14 cellular contexts compared by ENCODE assay signal in genomic region chr17:65000798-65001197, GRCh38. TPM values are rescaled to one million over a fixed set of nuclear protein-coding genes. Genes with fewer than 3 reads are reported as not detected.
DNase-seq lines count a peak whose midpoint lies in the region; ATAC-seq and TF ChIP-seq lines count a peak whose summit lies in the region.
"Had no signal": no experiment of that assay in that cellular context is flagged by ENCODE, and none has a peak within 500 bp of the region (broad histone marks: within the 10 kb centered on the region; RNA-seq: fewer than 3 reads in every experiment).

No MANE protein-coding gene starts in this region.

- no peaks in the 10 kb centered on the region for H4K20me1 ChIP-seq in OCI-LY7 (ENCODE audit: insufficient read depth, low read length)

- BruUV-seq in OCI-LY7 (replicated peaks; lab: Mats Ljungman, UMichigan), result no TSS peak

- H3K79me2 ChIP-seq in OCI-LY7 (ENCODE audit: insufficient read depth, low read depth, low read length), result no peaks in the 10 kb centered on the region

- intact Hi-C loops in CD4-positive, alpha-beta memory T cell (cut with micrococcal nuclease), result no loop called here
- intact Hi-C loops in OCI-LY7 (cut with micrococcal nuclease; ENCODE audit: unreplicated experiment), result no loop called here

- no peaks in the 10 kb centered on the region for H3K4me1 ChIP-seq in CD4-positive, alpha-beta memory T cell (ENCODE audit: insufficient read depth, low read length)
- peaks cover 78% of the 10 kb centered on the region for H3K4me1 ChIP-seq in OCI-LY7 (ENCODE audit: insufficient read depth, low read length, poor library complexity, severe bottlenecking)

- no peak overlapping the region for H3K4me3 ChIP-seq in CD4-positive, alpha-beta memory T cell (ENCODE audit: low read length in 2 of 2)
- no peak overlapping the region for H3K4me3 ChIP-seq in OCI-LY7 (ENCODE audit: low read depth, low read length, poor library complexity, severe bottlenecking)

- no peaks in the 10 kb centered on the region for H3K27me3 Mint-ChIP-seq in CD4-positive, alpha-beta memory T cell
- peaks cover 9% of the 10 kb centered on the region for H3K27me3 Mint-ChIP-seq in nephron progenitor cell (ENCODE audit: low read depth, poor library complexity)
- H3K27me3 Mint-ChIP-seq in stimulated activated naive B cell treated with anti-CD40 and anti-IgM and Interleukin-4, amounts not matched to agents 10 μg/mL and 1 μg/mL and 100 μg/mL, for 72 hours, result no peaks in the 10 kb centered on the region
- no peaks in the 10 kb centered on the region for H3K27me3 Mint-ChIP-seq in activated CD4-positive, alpha-beta memory T cell treated with anti-CD3 and anti-CD28 coated beads, Interleukin-2, amount 10 ng/mL, durations not matched to agents 7 days and 5 days
- H3K27me3 Mint-ChIP-seq: CD4-positive, alpha-beta T cell had no signal

- no peak for DNase-seq in CD4-positive, alpha-beta memory T cell
- DNase-seq in OCI-LY7 (ENCODE audit: low spot score) (no peak), nephron progenitor cell (no peak), glomerular visceral epithelial cell (ENCODE audit: extremely low spot score) (no peak), DMS53 treated with DMSO at 0.1 percent for 48 hours (lab: John Stamatoyannopoulos, UW; ENCODE audit: unreplicated experiment) (no peak)
- DNase-seq in stimulated activated naive B cell treated with anti-CD40 and anti-IgM and Interleukin-4, amounts not matched to agents 10 μg/mL and 1 μg/mL and 100 μg/mL, for 72 hours, result no peak
- DNase-seq in activated CD4-positive, alpha-beta memory T cell treated with anti-CD3 and anti-CD28 coated beads, Interleukin-2, amount 10 ng/mL, durations not matched to agents 7 days and 5 days, result no peak
- DNase-seq: ACHN; C1 segment of cervical spinal cord; CD4-positive, alpha-beta T cell; DMS79 treated with DMSO at 0.1 percent for 48 hours; GDM1; GOT3; H9 had no signal

- no peaks in the 10 kb centered on the region for H3K27me3 ChIP-seq in CD4-positive, alpha-beta memory T cell (ENCODE audit: insufficient read depth, low read length)

- H3K4me3 Mint-ChIP-seq in CD4-positive, alpha-beta memory T cell, result no peak overlapping the region
- H3K4me3 Mint-ChIP-seq in nephron progenitor cell, result no peak overlapping the region
- H3K4me3 Mint-ChIP-seq in stimulated activated naive B cell treated with anti-CD40 and anti-IgM and Interleukin-4, amounts not matched to agents 10 μg/mL and 1 μg/mL and 100 μg/mL, for 72 hours, result no peak overlapping the region
- H3K4me3 Mint-ChIP-seq in activated CD4-positive, alpha-beta memory T cell treated with anti-CD3 and anti-CD28 coated beads, Interleukin-2, amount 10 ng/mL, durations not matched to agents 7 days and 5 days, result no peak overlapping the region
- H3K4me3 Mint-ChIP-seq: CD4-positive, alpha-beta T cell; H9 had no signal

- POLR2A ChIA-PET in CD4-positive, alpha-beta memory T cell (lab: Charles Lee; ENCODE audit: partially characterized antibody), result interaction anchor here (1.4 kb wide), 1 partner anchor 32 kb away, joined by 4 read pairs; no protein-coding TSS in a partner anchor
- POLR2A ChIA-PET in OCI-LY7 (lab: Charles Lee), result interaction anchor here (1.3 to 3.5 kb wide), 2 partner anchors 11 to 12 kb away, joined by 3 to 16 read pairs; no protein-coding TSS in a partner anchor
- POLR2A ChIA-PET in activated CD4-positive, alpha-beta memory T cell treated with anti-CD3 and anti-CD28 coated beads, Interleukin-2, amount 10 ng/mL, durations not matched to agents 7 days and 5 days (lab: Charles Lee), result interaction anchor here (1.6 kb wide), 1 partner anchor 15 kb away, joined by 6 read pairs; no protein-coding TSS in a partner anchor

- H3K4me1 Mint-ChIP-seq in CD4-positive, alpha-beta memory T cell, result peaks cover 5 to 9% (median 6%) of the 10 kb centered on the region in 4 donors
- H3K4me1 Mint-ChIP-seq in nephron progenitor cell, result no peaks in the 10 kb centered on the region
- H3K4me1 Mint-ChIP-seq in stimulated activated naive B cell treated with anti-CD40 and anti-IgM and Interleukin-4, amounts not matched to agents 10 μg/mL and 1 μg/mL and 100 μg/mL, for 72 hours, result peaks cover 14 to 43% of the 10 kb centered on the region in 2 donors
- H3K4me1 Mint-ChIP-seq in activated CD4-positive, alpha-beta memory T cell treated with anti-CD3 and anti-CD28 coated beads, Interleukin-2, amount 10 ng/mL, durations not matched to agents 7 days and 5 days, result peaks cover under 1% of the 10 kb centered on the region

- CTCF ChIA-PET in CD4-positive, alpha-beta memory T cell (lab: Charles Lee; ENCODE audit: partially characterized antibody), result no interaction called here
- CTCF ChIA-PET in OCI-LY7 (lab: Charles Lee; ENCODE audit: unreplicated experiment), result no interaction called here
- CTCF ChIA-PET in activated CD4-positive, alpha-beta memory T cell treated with anti-CD3 and anti-CD28 coated beads, Interleukin-2, amount 10 ng/mL, durations not matched to agents 7 days and 5 days (lab: Charles Lee), result no interaction called here

- peaks cover 0 to 1% (median 0%) of the 10 kb centered on the region in 8 donors for H3K9me3 Mint-ChIP-seq in CD4-positive, alpha-beta memory T cell
- H3K9me3 Mint-ChIP-seq in nephron progenitor cell, result no peaks in the 10 kb centered on the region
- peaks cover 0 to 4% of the 10 kb centered on the region in 2 donors for H3K9me3 Mint-ChIP-seq in stimulated activated naive B cell treated with anti-CD40 and anti-IgM and Interleukin-4, amounts not matched to agents 10 μg/mL and 1 μg/mL and 100 μg/mL, for 72 hours
- no peaks in the 10 kb centered on the region for H3K9me3 Mint-ChIP-seq in activated CD4-positive, alpha-beta memory T cell treated with anti-CD3 and anti-CD28 coated beads, Interleukin-2, amount 10 ng/mL, durations not matched to agents 7 days and 5 days
- H3K9me3 Mint-ChIP-seq: H9 had no signal

- ATAC-seq in stimulated activated naive B cell treated with anti-CD40 and anti-IgM and Interleukin-4, amounts not matched to agents 10 μg/mL and 1 μg/mL and 100 μg/mL, for 72 hours (replicated peaks), result no peak

- H2AFZ ChIP-seq in OCI-LY7 (ENCODE audit: low read length), result no peak overlapping the region

- H3K9me2 ChIP-seq in OCI-LY7 (ENCODE audit: insufficient read depth, low read length), result no peaks in the 10 kb centered on the region

- no peaks in the 10 kb centered on the region for H3K36me3 ChIP-seq in CD4-positive, alpha-beta memory T cell (ENCODE audit: insufficient read depth, low read length)
- peaks cover 8% of the 10 kb centered on the region for H3K36me3 ChIP-seq in OCI-LY7 (ENCODE audit: insufficient read depth, low read length)

- no peaks in the 10 kb centered on the region for H3K9me3 ChIP-seq in CD4-positive, alpha-beta memory T cell (ENCODE audit: control insufficient read depth in 1 of 2, low read length in 2 of 2)
- no peaks in the 10 kb centered on the region for H3K9me3 ChIP-seq in OCI-LY7 (ENCODE audit: low read length)

- TF ChIP-seq CTCF in OCI-LY7 (conservative IDR thresholded peaks at IDR 0.05; ENCODE audit: low read length), result no peak
- TF ChIP-seq CTCF in nephron progenitor cell (IDR thresholded peaks at IDR 0.05), result no peak

- no peak overlapping the region for H3K4me2 ChIP-seq in OCI-LY7 (ENCODE audit: low read length)

- H3K36me3 Mint-ChIP-seq in CD4-positive, alpha-beta memory T cell, result no peaks in the 10 kb centered on the region
- H3K36me3 Mint-ChIP-seq in nephron progenitor cell (ENCODE audit: low read depth), result peaks cover 1% of the 10 kb centered on the region
- peaks cover 9 to 17% of the 10 kb centered on the region in 2 donors for H3K36me3 Mint-ChIP-seq in stimulated activated naive B cell treated with anti-CD40 and anti-IgM and Interleukin-4, amounts not matched to agents 10 μg/mL and 1 μg/mL and 100 μg/mL, for 72 hours
- H3K36me3 Mint-ChIP-seq in activated CD4-positive, alpha-beta memory T cell treated with anti-CD3 and anti-CD28 coated beads, Interleukin-2, amount 10 ng/mL, durations not matched to agents 7 days and 5 days (ENCODE audit: low read depth), result no peaks in the 10 kb centered on the region

- peak overlapping the region in 4 of 7 donors; percentile 51 to 90 (median 74) for H3K27ac Mint-ChIP-seq in CD4-positive, alpha-beta memory T cell
- peak overlapping the region; percentile 55 for H3K27ac Mint-ChIP-seq in nephron progenitor cell
- H3K27ac Mint-ChIP-seq in stimulated activated naive B cell treated with anti-CD40 and anti-IgM and Interleukin-4, amounts not matched to agents 10 μg/mL and 1 μg/mL and 100 μg/mL, for 72 hours, result peak overlapping the region; percentile 28
- H3K27ac Mint-ChIP-seq in activated CD4-positive, alpha-beta memory T cell treated with anti-CD3 and anti-CD28 coated beads, Interleukin-2, amount 10 ng/mL, durations not matched to agents 7 days and 5 days, result no peak overlapping the region
- H3K27ac Mint-ChIP-seq: CD4-positive, alpha-beta T cell; H9 had no signal

- H3K27ac ChIP-seq in CD4-positive, alpha-beta memory T cell (ENCODE audit: low read depth, low read length), result no peak overlapping the region
- peak overlapping the region; percentile 7 for H3K27ac ChIP-seq in OCI-LY7 (ENCODE audit: low read depth, low read length, poor library complexity, severe bottlenecking)

RNA-seq across cellular contexts. Expression of gene GNA13, which starts 55.7 kb away (rescaled TPM):
- total RNA-seq in CD4-positive, alpha-beta memory T cell, result 100 to 1,000 TPM; 102 to 107 TPM
- polyA plus RNA-seq in CD4-positive, alpha-beta memory T cell, result 10 to 100 TPM; 47.9 to 54.8 TPM
- total RNA-seq in OCI-LY7 (2014; rRNA removed; shearing (Covaris generic)), result 70.6 and 76.5 TPM in 2 replicates
- 136 and 141 TPM in 2 replicates for total RNA-seq in OCI-LY7 (2022)
- 10 to 100 TPM; 95.1 TPM for total RNA-seq in activated CD4-positive, alpha-beta memory T cell treated with anti-CD3 and anti-CD28 coated beads, Interleukin-2, amount 10 ng/mL, durations not matched to agents 7 days and 5 days
